ENCODE assay signal across 8 cellular contexts in the genomic region with DNA sequence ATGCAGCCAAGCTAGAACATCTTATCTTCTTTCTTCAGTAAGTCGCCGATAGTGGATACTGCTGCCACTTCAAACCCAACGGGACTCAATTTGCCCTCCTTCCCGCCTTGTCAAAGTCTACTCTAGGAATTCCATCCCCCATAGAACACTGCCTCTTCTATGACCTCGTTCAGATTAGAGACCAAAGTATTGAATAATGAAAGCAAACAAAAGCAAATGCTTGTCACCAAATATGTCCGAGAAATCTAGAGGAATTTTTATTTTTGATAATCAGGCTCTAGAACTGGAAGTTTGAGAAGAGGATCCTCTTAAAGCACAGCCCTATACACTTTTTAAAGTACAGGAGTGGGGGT. TPM values are rescaled to one million over a fixed set of nuclear protein-coding genes. Genes with fewer than 3 reads are reported as not detected.
DNase-seq lines count a peak whose midpoint lies in the region; ATAC-seq and TF ChIP-seq lines count a peak whose summit lies in the region.

No MANE protein-coding gene starts in this region.

- whole genome bisulfite sequencing in endodermal cell (ENCODE audit: insufficient coverage in 1 of 2, insufficient read length in 1 of 2), 2 experiments: 37 to 46% methylated on average over 3 to 6 of the region's 6 CpGs

- peaks cover 19% of the 10 kb centered on the region for H3K4me1 Mint-ChIP-seq in endodermal cell

- H3K9me3 Mint-ChIP-seq in endodermal cell: no peaks in the 10 kb centered on the region

- TF ChIP-seq CTCF in endodermal cell (conservative IDR thresholded peaks at IDR 0.05) (no peak), neutrophil (IDR thresholded peaks at IDR 0.05) (no peak)

- H3K27me3 ChIP-seq in NT2/D1 (ENCODE audit: insufficient read depth, insufficient read length) (no peaks in the 10 kb centered on the region), endodermal cell (ENCODE audit: control insufficient read depth, insufficient read depth, low read length, poor library complexity, severe bottlenecking) (no peaks in the 10 kb centered on the region), neutrophil (no peaks in the 10 kb centered on the region)

- no peaks in the 10 kb centered on the region for H3K4me1 ChIP-seq in NT2/D1 (ENCODE audit: insufficient read depth, insufficient read length)
- peaks cover 7% of the 10 kb centered on the region for H3K4me1 ChIP-seq in endodermal cell (ENCODE audit: control insufficient read depth, insufficient read depth, low read length)
- H3K4me1 ChIP-seq in neutrophil (ENCODE audit: control insufficient read depth in 1 of 2, insufficient read depth in 1 of 2, low read depth in 1 of 2, low read length in 1 of 2): peaks cover 34 to 37% of the 10 kb centered on the region in 2 experiments

- H3K4me3 ChIP-seq in NT2/D1 (ENCODE audit: insufficient read length, low read depth) (peak overlapping the region; percentile 95), endodermal cell (ENCODE audit: low read length) (peak overlapping the region; percentile 94), neutrophil (ENCODE audit: low read depth in 1 of 2, low read length in 1 of 2) (peak overlapping the region; percentile 68 to 95)

- peak overlapping the region; percentile 82 for H3K27ac Mint-ChIP-seq in endodermal cell

- H3K4me3 Mint-ChIP-seq in endodermal cell: peak overlapping the region; percentile 74

- peaks cover 34% of the 10 kb centered on the region for H3K36me3 ChIP-seq in NT2/D1 (ENCODE audit: insufficient read depth, insufficient read length, low read length)
- H3K36me3 ChIP-seq in endodermal cell (ENCODE audit: control insufficient read depth, insufficient read depth, low read length): peaks cover 29% of the 10 kb centered on the region
- peaks cover 45% of the 10 kb centered on the region for H3K36me3 ChIP-seq in neutrophil

- peak overlapping the region; percentile 97 for H3K9ac ChIP-seq in NT2/D1 (ENCODE audit: insufficient read length, low read depth)
- H3K9ac ChIP-seq in endodermal cell (ENCODE audit: extremely low read depth, low read length, poor library complexity, severe bottlenecking): peak overlapping the region; percentile 60

- no peaks in the 10 kb centered on the region for H3K9me3 ChIP-seq in NT2/D1 (ENCODE audit: insufficient read depth, low read length)
- no peaks in the 10 kb centered on the region for H3K9me3 ChIP-seq in endodermal cell (ENCODE audit: control insufficient read depth, low read length)
- H3K9me3 ChIP-seq in neutrophil: no peaks in the 10 kb centered on the region

- DNase-seq in DMS 273 (lab: John Stamatoyannopoulos, UW; ENCODE audit: unreplicated experiment) (peak; percentile 97), NT2/D1 (ENCODE audit: low read depth, low spot score) (no peak), endodermal cell (no peak), mucosa of gallbladder (ENCODE audit: low spot score) (no peak), COLO668 (lab: John Stamatoyannopoulos, UW; ENCODE audit: unreplicated experiment) (no peak)
- DNase-seq in stimulated activated naive CD4-positive, alpha-beta T cell treated with Interleukin-2 at 50 U/mL for 16 hours (lab: John Stamatoyannopoulos, UW): no peak

- ATAC-seq in GM19035 (IDR thresholded peaks at IDR 0.05; ENCODE audit: unreplicated experiment): no peak

- no peaks in the 10 kb centered on the region for H3K27me3 Mint-ChIP-seq in endodermal cell (ENCODE audit: insufficient read depth)

- H3K27ac ChIP-seq in endodermal cell (ENCODE audit: low read depth, low read length) (no peak overlapping the region), neutrophil (peak overlapping the region; percentile 93)

- peaks cover 16% of the 10 kb centered on the region for H3K36me3 Mint-ChIP-seq in endodermal cell (ENCODE audit: low read depth)

RNA-seq across cellular contexts. Expression of gene RRAGC, which starts 0.9 kb away (rescaled TPM):
- total RNA-seq in endodermal cell: 10 to 100 TPM; 23.0 to 33.2 TPM
- 21.5 TPM for polyA plus RNA-seq in endodermal cell (2013, experiment 1 of 2)
- 22.5 TPM for polyA plus RNA-seq in endodermal cell (2013, experiment 2 of 2)
- 21.0 TPM for total RNA-seq in mucosa of gallbladder

RNA-seq across cellular contexts. Expression of gene MYCBP, which starts 12.7 kb away (rescaled TPM):
- total RNA-seq in endodermal cell: 10 to 100 TPM; 34.6 to 38.1 TPM
- polyA plus RNA-seq in endodermal cell (2013, experiment 1 of 2): 37.8 TPM
- 33.9 TPM for polyA plus RNA-seq in endodermal cell (2013, experiment 2 of 2)
- 21.4 TPM for total RNA-seq in mucosa of gallbladder

RNA-seq across cellular contexts. Expression of gene GJA9, which starts 20.9 kb away (rescaled TPM):
- not detected for total RNA-seq in endodermal cell
- polyA plus RNA-seq in endodermal cell (2013, experiment 1 of 2): not detected
- not detected for polyA plus RNA-seq in endodermal cell (2013, experiment 2 of 2)
- 0.26 TPM for total RNA-seq in mucosa of gallbladder
